Comparison of ENCODE assay signal across 8 cellular contexts in the genomic region with DNA sequence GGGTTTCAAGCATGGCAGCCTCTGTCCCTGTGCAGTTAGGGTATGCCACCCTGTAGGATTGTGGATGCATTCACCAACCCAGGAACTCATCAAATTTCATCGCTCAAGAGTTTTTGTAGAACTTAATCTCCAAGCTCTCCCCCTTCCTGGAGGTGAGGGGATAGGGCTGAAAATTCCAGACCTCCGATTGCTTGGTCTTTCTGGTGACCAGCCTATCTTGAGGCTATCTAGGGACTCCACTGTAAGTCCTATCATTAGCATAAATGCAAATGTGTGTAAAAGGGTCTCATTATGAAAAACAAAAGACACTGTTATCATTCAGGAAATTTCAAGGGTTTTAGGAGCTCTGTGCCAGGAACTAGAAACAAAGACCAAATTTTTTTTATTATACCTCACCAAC.
"Had no signal": no experiment of that assay in that cellular context is flagged by ENCODE, and none has a peak within 500 bp of the region (broad histone marks: within the 10 kb centered on the region; RNA-seq: fewer than 3 reads in every experiment).

No MANE protein-coding gene starts in this region.

- H3K27ac ChIP-seq: HL-60, KMS-11 had no signal

- H3K4me2 ChIP-seq: KMS-11 had no signal

- H3K4me1 Mint-ChIP-seq: IgD-negative memory B cell had no signal

- H3K27me3 Mint-ChIP-seq: IgD-negative memory B cell had no signal

- H3K36me3 Mint-ChIP-seq: IgD-negative memory B cell had no signal

- H3K4me3 Mint-ChIP-seq: IgD-negative memory B cell had no signal

- H3K4me3 ChIP-seq: K562 had no signal

- H3K27ac Mint-ChIP-seq: IgD-negative memory B cell had no signal

- H3K9ac ChIP-seq: KMS-11 had no signal

- H3K9me3 Mint-ChIP-seq: IgD-negative memory B cell had no signal

- ATAC-seq: HepG2, K562 had no signal

- DNase-seq: IMR-90, KBM-7, KG1 had no signal
